Comparison of ENCODE assay signal across 12 cellular contexts in genomic region chr5:93189707-93190120, GRCh38.
DNase-seq lines count a peak whose midpoint lies in the region; ATAC-seq and TF ChIP-seq lines count a peak whose summit lies in the region.
"Had no signal": no experiment of that assay in that cellular context is flagged by ENCODE, and none has a peak within 500 bp of the region (broad histone marks: within the 10 kb centered on the region; RNA-seq: fewer than 3 reads in every experiment).

No MANE protein-coding gene starts in this region.

- H3K27me3 ChIP-seq in BLaER1 treated with 17β-estradiol and CSF1 and Interleukin-3, amounts not matched to agents 10 nM and 100 nM = peaks cover 0 to 25% (median 0%) of the 10 kb centered on the region in 11 experiments; a peak in 7 of 22 replicates
- H3K27me3 ChIP-seq in IMR-90 (ENCODE audit: control insufficient read depth, insufficient read depth, low read length) (no peaks in the 10 kb centered on the region), brain microvascular endothelial cell (replicated peaks) (no peaks in the 10 kb centered on the region), left lung (no peaks in the 10 kb centered on the region)
- H3K27me3 ChIP-seq: testis had no signal

- no peaks in the 10 kb centered on the region; a peak in 2 of 22 replicates for H3K9me3 ChIP-seq in BLaER1 treated with 17β-estradiol and CSF1 and Interleukin-3, amounts not matched to agents 10 nM and 100 nM (replicated peaks in 1 of 11)
- H3K9me3 ChIP-seq in IMR-90 (ENCODE audit: control insufficient read depth, insufficient read depth, low read length) (no peaks in the 10 kb centered on the region), left lung (peaks cover 0 to under 1% of the 10 kb centered on the region in 2 donors)
- H3K9me3 ChIP-seq: testis had no signal

- intact Hi-C loops in IMR-90 (cut with micrococcal nuclease) (loop anchor here (5.0 kb wide), 2 partner anchors 132 to 393 kb away; partner anchors contain the start of genes NR2F1 and NR2F1-AS1), left lung (cut with DNase I) (no loop called here)

- no peak overlapping the region for H2AK9ac ChIP-seq in IMR-90 (replicated peaks; ENCODE audit: low read depth, low read length, poor library complexity)

- dilution Hi-C loops in IMR-90 (cut with HindIII; ENCODE audit: low sequenced_read_pairs, unreplicated experiment) = no loop called here

- H3K56ac ChIP-seq in IMR-90 (ENCODE audit: extremely low read depth, insufficient read depth, low read length) = no peak overlapping the region

- no peak overlapping the region for H3K18ac ChIP-seq in IMR-90 (ENCODE audit: low read depth, low read length)

- CTCF ChIA-PET in IMR-90 (lab: Yijun Ruan, JAX) = interaction anchor here (1.5 kb wide), 1 partner anchor 37 kb away, joined by 5 read pairs; no protein-coding TSS in a partner anchor

- no peak overlapping the region for H2BK15ac ChIP-seq in IMR-90 (ENCODE audit: low read depth, low read length)

- peak; percentile 97 for DNase-seq in IMR-90
- peak; percentile 84 for DNase-seq in brain microvascular endothelial cell
- DNase-seq in left lung = no peak
- no peak for DNase-seq in SIG-M5 (lab: John Stamatoyannopoulos, UW)
- DNase-seq: activated CD4-positive, alpha-beta T cell treated with anti-CD3 and anti-CD28 coated beads for 1 hour; activated gamma-delta T cell; NCI-H1436; testis had no signal

- no peak overlapping the region; a peak in 1 of 20 replicates for H3K4me3 ChIP-seq in BLaER1 treated with 17β-estradiol and CSF1 and Interleukin-3, amounts not matched to agents 10 nM and 100 nM
- no peak overlapping the region for H3K4me3 ChIP-seq in IMR-90 (ENCODE audit: insufficient read depth, low read depth, low read length)
- no peak overlapping the region for H3K4me3 ChIP-seq in brain microvascular endothelial cell (ENCODE audit: low read depth, low read length)
- no peak overlapping the region for H3K4me3 ChIP-seq in left lung
- H3K4me3 ChIP-seq: testis had no signal

- H3K27ac ChIP-seq in BLaER1 treated with 17β-estradiol and CSF1 and Interleukin-3, amounts not matched to agents 10 nM and 100 nM = no peak overlapping the region
- H3K27ac ChIP-seq in IMR-90 (ENCODE audit: insufficient read depth, low read length) (no peak overlapping the region), brain microvascular endothelial cell (peak overlapping the region; percentile 41), left lung (no peak overlapping the region)
- H3K27ac ChIP-seq: testis had no signal

- peak; percentile 9; the same call in 1 of the 2 replicates for TF ChIP-seq RAD21 in IMR-90 (IDR thresholded peaks at IDR 0.05; ENCODE audit: low read length)

- peak overlapping the region; percentile 80; the same call in 1 of the 2 replicates for H2BK20ac ChIP-seq in IMR-90 (ENCODE audit: low read depth, low read length)

- peaks cover 14% of the 10 kb centered on the region; the same call in 1 of the 2 replicates for H3K9me1 ChIP-seq in IMR-90 (ENCODE audit: insufficient read depth, low read length)

- H3K23ac ChIP-seq in IMR-90 (ENCODE audit: low read depth, low read length) = no peak overlapping the region

- POLR2A ChIA-PET in IMR-90 (lab: Charles Lee; ENCODE audit: unreplicated experiment) = interaction anchor here (0.7 kb wide), 1 partner anchor 421 kb away, joined by 3 read pairs; no protein-coding TSS in a partner anchor

- H3K79me1 ChIP-seq in IMR-90 (ENCODE audit: low read depth in 1 of 2, low read length in 2 of 2) = no peaks in the 10 kb centered on the region

- H3K4ac ChIP-seq in IMR-90 (ENCODE audit: low read depth, low read length) = peak overlapping the region; percentile 73; the same call in 1 of the 2 replicates

- peaks cover 35 to 56% (median 50%) of the 10 kb centered on the region in 10 experiments for H3K4me1 ChIP-seq in BLaER1 treated with 17β-estradiol and CSF1 and Interleukin-3, amounts not matched to agents 10 nM and 100 nM
- H3K4me1 ChIP-seq in IMR-90 (ENCODE audit: control insufficient read depth, insufficient read depth, low read length) (peaks cover 7% of the 10 kb centered on the region), left lung (peaks cover 0 to 4% of the 10 kb centered on the region in 2 donors)
- H3K4me1 ChIP-seq: testis had no signal

- no peak overlapping the region for H2AFZ ChIP-seq in IMR-90 (replicated peaks; ENCODE audit: low read length, poor library complexity)

- no peak overlapping the region for H2AK5ac ChIP-seq in IMR-90 (ENCODE audit: low read depth, low read length)

- ATAC-seq in IMR-90 (ENCODE audit: low read depth) = peak; percentile 54
- peak; percentile 22 for ATAC-seq in left lung
- no peak for ATAC-seq in HG02610 (IDR thresholded peaks at IDR 0.05; ENCODE audit: unreplicated experiment)
- ATAC-seq in HG03045 (IDR thresholded peaks at IDR 0.05; ENCODE audit: unreplicated experiment) = no peak
- no peak for ATAC-seq in HG02678 (IDR thresholded peaks at IDR 0.05; ENCODE audit: unreplicated experiment)

- H3K4me2 ChIP-seq in BLaER1 treated with 17β-estradiol and CSF1 and Interleukin-3, amounts not matched to agents 10 nM and 100 nM = peak overlapping the region; percentile 58 to 81 (median 77)
- H3K4me2 ChIP-seq in IMR-90 (ENCODE audit: low read depth, low read length) = peak overlapping the region; percentile 24; the same call in 1 of the 2 replicates

- no peak for TF ChIP-seq CTCF in IMR-90 (conservative IDR thresholded peaks at IDR 0.05; ENCODE audit: low read depth, low read length)
- TF ChIP-seq CTCF in brain microvascular endothelial cell (IDR thresholded peaks at IDR 0.05; ENCODE audit: low read depth, low read length, missing control alignments) = no peak
- TF ChIP-seq CTCF in left lung (IDR thresholded peaks at IDR 0.05) = no peak

- H2BK120ac ChIP-seq in IMR-90 (ENCODE audit: low read depth, low read length) = peak overlapping the region; percentile 77

- H3K36me3 ChIP-seq in BLaER1 treated with 17β-estradiol and CSF1 and Interleukin-3, amounts not matched to agents 10 nM and 100 nM = no peaks in the 10 kb centered on the region
- H3K36me3 ChIP-seq in IMR-90 (ENCODE audit: control insufficient read depth, insufficient read depth, low read length) = no peaks in the 10 kb centered on the region
- H3K36me3 ChIP-seq in brain microvascular endothelial cell (replicated peaks) = no peaks in the 10 kb centered on the region
- no peaks in the 10 kb centered on the region for H3K36me3 ChIP-seq in left lung

- no peak overlapping the region for H4K91ac ChIP-seq in IMR-90 (ENCODE audit: insufficient read depth, low read depth, low read length)

- TF ChIP-seq POLR2A in IMR-90 (IDR thresholded peaks at IDR 0.05; ENCODE audit: low read depth, low read length) = no peak

- H3K9ac ChIP-seq in BLaER1 treated with 17β-estradiol and CSF1 and Interleukin-3, amounts not matched to agents 10 nM and 100 nM = no peak overlapping the region
- H3K9ac ChIP-seq in IMR-90 (ENCODE audit: low read depth, low read length) = no peak overlapping the region

- H4K20me1 ChIP-seq in BLaER1 treated with 17β-estradiol and CSF1 and Interleukin-3, amounts not matched to agents 10 nM and 100 nM = no peaks in the 10 kb centered on the region
- H4K20me1 ChIP-seq in IMR-90 (ENCODE audit: insufficient read depth, low read length) = no peaks in the 10 kb centered on the region

- peak overlapping the region in 1 of 2 experiments; percentile 73; a peak in 1 of 4 replicates for H4K8ac ChIP-seq in IMR-90 (ENCODE audit: low read depth in 2 of 2, low read length in 2 of 2)

- BruUV-seq in IMR-90 (replicated peaks; lab: Mats Ljungman, UMichigan) = no TSS peak

- no CpG with 5 or more reads among the region's 2 CpGs for WGBS in IMR-90 (ENCODE audit: extremely low coverage in 2 of 2, insufficient read length in 1 of 2), 2 experiments

- H2BK5ac ChIP-seq in IMR-90 (ENCODE audit: low read depth, low read length, poor library complexity, severe bottlenecking) = peak overlapping the region; percentile 43

- H4K5ac ChIP-seq in IMR-90 (ENCODE audit: low read depth, low read length) = no peak overlapping the region

- no peak overlapping the region for H3K14ac ChIP-seq in IMR-90 (replicated peaks; ENCODE audit: low read depth, low read length)

- in situ Hi-C loops in IMR-90 (cut with MboI; ENCODE audit: low sequenced_read_pairs) = no loop called here
- in situ Hi-C loops in brain microvascular endothelial cell (cut with HindIII; ENCODE audit: low pct_ligation_motif_present, low sequenced_read_pairs) = no loop called here

TF ChIP-seq in IMR-90, 13 proteins besides CTCF, POLR2A, EP300 and RAD21 (continues in another document):
- TF ChIP-seq MXI1 (IDR thresholded peaks at IDR 0.05; ENCODE audit: borderline replicate concordance, low read depth, low read length) = no peak
- TF ChIP-seq USF2 (IDR thresholded peaks at IDR 0.05; ENCODE audit: low read depth, low read length) = no peak
- no peak for TF ChIP-seq RFX5 (IDR thresholded peaks at IDR 0.05; ENCODE audit: low read depth, low read length)
- TF ChIP-seq ELK1 (IDR thresholded peaks at IDR 0.05; ENCODE audit: borderline replicate concordance, low read depth, low read length) = no peak
- no peak for TF ChIP-seq CHD1 (IDR thresholded peaks at IDR 0.05; ENCODE audit: low read depth, low read length)
- TF ChIP-seq MAFK (IDR thresholded peaks at IDR 0.05; ENCODE audit: low read depth, low read length) = peak; percentile 73
- peak; percentile 55 for TF ChIP-seq NFE2L2 (IDR thresholded peaks at IDR 0.05; ENCODE audit: low read depth, low read length)
- TF ChIP-seq CEBPB (IDR thresholded peaks at IDR 0.05; ENCODE audit: low read depth, low read length) = peak; percentile 99
- TF ChIP-seq MAZ (IDR thresholded peaks at IDR 0.05; ENCODE audit: borderline replicate concordance, low read depth, low read length) = no peak
- TF ChIP-seq FOS (IDR thresholded peaks at IDR 0.05; ENCODE audit: low read depth, low read length) = peak; percentile 46; the same call in 1 of the 2 replicates
- no peak for TF ChIP-seq RCOR1 (IDR thresholded peaks at IDR 0.05; ENCODE audit: insufficient replicate concordance, low read length)

Comparison
In these comparisons a context has a peak if more than half of its experiments do, and no peak if none do; other contexts are left out.
1. ATAC-seq: peak in IMR-90 (single experiment) and left lung (single experiment); none in HG02610 (single experiment), HG03045 (single experiment) and HG02678 (single experiment).
2. DNase-seq: peak in IMR-90 (single experiment) and brain microvascular endothelial cell (single experiment); none in left lung (0 of 2) and SIG-M5 (single experiment).